Comparison of ENCODE assay signal across 8 cellular contexts in genomic region chr20:49219924-49220831, GRCh38. TPM values are rescaled to one million over a fixed set of nuclear protein-coding genes. Genes with fewer than 3 reads are reported as not detected.
DNase-seq lines count a peak whose midpoint lies in the region; ATAC-seq and TF ChIP-seq lines count a peak whose summit lies in the region.

No MANE protein-coding gene starts in this region.

- H3K27me3 ChIP-seq in BJ (ENCODE audit: control insufficient read depth, insufficient read depth, low read length) (no peaks in the 10 kb centered on the region), Loucy (ENCODE audit: insufficient read depth, low read length, poor library complexity, severe bottlenecking) (no peaks in the 10 kb centered on the region), duodenal mucosa (ENCODE audit: control insufficient read depth in 1 of 2, insufficient read depth in 2 of 2, low read length in 2 of 2) (no peaks in the 10 kb centered on the region)

- H3K27ac ChIP-seq in duodenal mucosa (ENCODE audit: low read depth, low read length), result no peak overlapping the region

- H3K4me3 ChIP-seq in BJ (ENCODE audit: low read depth, low read length), result peak overlapping the region; percentile 84
- peak overlapping the region; percentile 81 for H3K4me3 ChIP-seq in Loucy (ENCODE audit: low read length, poor library complexity, severe bottlenecking)
- peak overlapping the region; percentile 87 to 88 for H3K4me3 ChIP-seq in duodenal mucosa (ENCODE audit: low read depth in 1 of 2, low read length in 2 of 2)

- no peaks in the 10 kb centered on the region for H3F3A ChIP-seq in Loucy (ENCODE audit: low read depth)

- no peak for DNase-seq in BJ (ENCODE audit: low read depth)
- DNase-seq in naive thymus-derived CD8-positive, alpha-beta T cell, result no peak
- no peak for DNase-seq in NCI-H69 (lab: John Stamatoyannopoulos, UW)
- DNase-seq in EL, result no peak
- no peak for DNase-seq in hepatic stellate cell (ENCODE audit: low spot score)

- peak overlapping the region; percentile 80 for H3K4me2 ChIP-seq in Loucy (ENCODE audit: low read depth, low read length, poor library complexity, severe bottlenecking)

- H3K4me3 Mint-ChIP-seq in naive thymus-derived CD8-positive, alpha-beta T cell, result peak overlapping the region; percentile 87 to 99 (median 96)

- H3K27ac Mint-ChIP-seq in naive thymus-derived CD8-positive, alpha-beta T cell, result peak overlapping the region; percentile 94 to 100 (median 98)

- H3K36me3 ChIP-seq in BJ (ENCODE audit: control insufficient read depth, insufficient read depth, low read length), result peaks cover 17% of the 10 kb centered on the region
- peaks cover 25% of the 10 kb centered on the region; the same call in 1 of the 2 replicates for H3K36me3 ChIP-seq in Loucy (ENCODE audit: insufficient read depth, low read length)
- peaks cover 16 to 35% of the 10 kb centered on the region in 2 donors for H3K36me3 ChIP-seq in duodenal mucosa (ENCODE audit: control insufficient read depth in 1 of 2, insufficient read depth in 2 of 2, low read length in 2 of 2)

- H4K20me1 ChIP-seq in Loucy (ENCODE audit: insufficient read depth, low read length, poor library complexity, severe bottlenecking), result peaks cover 9% of the 10 kb centered on the region

- peaks cover 7 to 40% (median 30%) of the 10 kb centered on the region in 4 donors for H3K4me1 Mint-ChIP-seq in naive thymus-derived CD8-positive, alpha-beta T cell

- CTCF ChIA-PET in BJ (lab: Yijun Ruan, JAX), result interaction anchor here (1.4 kb wide), 1 partner anchor 27 kb away, joined by 5 read pairs; no protein-coding TSS in a partner anchor

- no peaks in the 10 kb centered on the region for H3K9me2 ChIP-seq in Loucy (replicated peaks; ENCODE audit: low read depth, low read length)

- no peaks in the 10 kb centered on the region for H3K27me3 Mint-ChIP-seq in naive thymus-derived CD8-positive, alpha-beta T cell

- H3K9me3 Mint-ChIP-seq in naive thymus-derived CD8-positive, alpha-beta T cell, result no peaks in the 10 kb centered on the region

- peaks cover 4 to 43% (median 13%) of the 10 kb centered on the region in 3 donors for H3K36me3 Mint-ChIP-seq in naive thymus-derived CD8-positive, alpha-beta T cell

- POLR2A ChIA-PET in BJ (lab: Charles Lee), result interaction anchor here (0.6 kb wide), 1 partner anchor 32 kb away, joined by 7 read pairs; no protein-coding TSS in a partner anchor
- POLR2A ChIA-PET in naive thymus-derived CD8-positive, alpha-beta T cell (lab: Charles Lee), result interaction anchor here (0.6 to 2.4 kb wide), 4 partner anchors 10 to 465 kb away, joined by 3 to 19 read pairs (median 7); partner anchors contain the start of genes STAU1 and ZNFX1

- peak overlapping the region; percentile 93 for H2AFZ ChIP-seq in Loucy (ENCODE audit: low read length)

- peaks cover 28% of the 10 kb centered on the region for H3K79me2 ChIP-seq in Loucy (ENCODE audit: insufficient read depth, low read length)

- TF ChIP-seq CTCF in BJ (IDR thresholded peaks at IDR 0.05; ENCODE audit: insufficient read depth, low read depth, low read length), result no peak
- no peak for TF ChIP-seq CTCF in Loucy (conservative IDR thresholded peaks at IDR 0.05; ENCODE audit: low read length)

- H3K9ac ChIP-seq in Loucy (ENCODE audit: low read depth, low read length, poor library complexity, severe bottlenecking) (peak overlapping the region; percentile 82), duodenal mucosa (ENCODE audit: low read depth in 1 of 2, low read length in 2 of 2) (peak overlapping the region; percentile 84 to 89)

- H3K4me1 ChIP-seq in Loucy (ENCODE audit: insufficient read depth, low read length, poor library complexity, severe bottlenecking) (peaks cover 11% of the 10 kb centered on the region), duodenal mucosa (ENCODE audit: control insufficient read depth in 1 of 2, insufficient read depth in 2 of 2, low read length in 2 of 2) (peaks cover 12 to 14% of the 10 kb centered on the region in 2 donors)

- H3K9me3 ChIP-seq in Loucy (ENCODE audit: insufficient read depth, low read depth, low read length) (no peaks in the 10 kb centered on the region), duodenal mucosa (ENCODE audit: control insufficient read depth in 1 of 2, low read length in 2 of 2) (no peaks in the 10 kb centered on the region)

- no peak for ATAC-seq in naive thymus-derived CD8-positive, alpha-beta T cell
- no peak for ATAC-seq in HG03045 (IDR thresholded peaks at IDR 0.05; ENCODE audit: unreplicated experiment)

RNA-seq across cellular contexts. Expression of gene DDX27, which starts 1.0 kb away (rescaled TPM):
- polyA plus RNA-seq in BJ (2011; rRNA removed), result 26.3 and 31.9 TPM in 2 replicates
- 19.7 and 30.0 TPM in 2 replicates for polyA minus RNA-seq in BJ (2011; rRNA and poly(A)+ RNA removed)
- total RNA-seq in naive thymus-derived CD8-positive, alpha-beta T cell, result 10 to 100 TPM; 65.1 to 65.2 TPM
- polyA plus RNA-seq in naive thymus-derived CD8-positive, alpha-beta T cell, result 10 to 100 TPM; 28.4 to 57.7 (median 37.9) TPM

RNA-seq across cellular contexts. Expression of gene STAU1, which starts 32.0 kb away (rescaled TPM):
- polyA plus RNA-seq in BJ (2011; rRNA removed), result 49.3 and 67.3 TPM in 2 replicates
- polyA minus RNA-seq in BJ (2011; rRNA and poly(A)+ RNA removed), result 41.7 and 41.9 TPM in 2 replicates
- 10 to 100 TPM; 43.8 to 45.3 TPM for total RNA-seq in naive thymus-derived CD8-positive, alpha-beta T cell
- polyA plus RNA-seq in naive thymus-derived CD8-positive, alpha-beta T cell, result 10 to 100 TPM; 28.5 to 34.7 (median 30.2) TPM

RNA-seq across cellular contexts. Expression of gene ZNFX1, which starts 57.7 kb away (rescaled TPM):
- 11.2 and 12.8 TPM in 2 replicates for polyA plus RNA-seq in BJ (2011; rRNA removed)
- polyA minus RNA-seq in BJ (2011; rRNA and poly(A)+ RNA removed), result 33.7 and 43.7 TPM in 2 replicates
- total RNA-seq in naive thymus-derived CD8-positive, alpha-beta T cell, result 10 to 100 TPM; 56.4 to 57.2 TPM
- 10 to 100 TPM; 28.1 to 45.0 (median 35.8) TPM for polyA plus RNA-seq in naive thymus-derived CD8-positive, alpha-beta T cell
